8 cellular contexts compared by ENCODE assay signal in genomic region chr10:14907591-14907990, GRCh38. TPM values are rescaled to one million over a fixed set of nuclear protein-coding genes. Genes with fewer than 3 reads are reported as not detected.
"Had no signal": no experiment of that assay in that cellular context is flagged by ENCODE, and none has a peak within 500 bp of the region (broad histone marks: within the 10 kb centered on the region; RNA-seq: fewer than 3 reads in every experiment).

No MANE protein-coding gene starts in this region.

RNA-seq across cellular contexts. Expression of gene MEIG1, which starts 51.6 kb away (rescaled TPM):
- total RNA-seq: Peyer's patch, Right ventricle myocardium inferior, Right ventricle myocardium superior, RPMI7951, SJCRH30, SJSA1, SK-MEL-5, T-cell had no signal
